8 cellular contexts compared by ENCODE assay signal in genomic region chr1:12615166-12615915, GRCh38. TPM values are rescaled to one million over a fixed set of nuclear protein-coding genes. Genes with fewer than 3 reads are reported as not detected.
DNase-seq lines count a peak whose midpoint lies in the region; ATAC-seq, FAIRE-seq and TF ChIP-seq lines count a peak whose summit lies in the region.

No MANE protein-coding gene starts in this region.

- H3K9me1 ChIP-seq in K562 (ENCODE audit: control insufficient read depth, insufficient read depth, low read length), result no peaks in the 10 kb centered on the region

- WGBS in K562 (ENCODE audit: insufficient coverage, low coverage, missing lambda C conversion rate), result 11% methylated on average over 13 of the region's 13 CpGs
- 32% methylated on average over 11 of the region's 13 CpGs for WGBS in mesenchymal stem cell
- WGBS in urinary bladder, result 22% methylated on average over 13 of the region's 13 CpGs

- DNase-seq in Right ventricle myocardium superior (no peak), left cardiac atrium (no peak), K562 (ENCODE audit: extremely low read depth in 1 of 4, low spot score in 3 of 4) (no peak), mesenchymal stem cell (no peak), HCEC 1CT (no peak), HuH-7.5 (ENCODE audit: low spot score) (no peak)

- H4K8ac ChIP-seq in mesenchymal stem cell (ENCODE audit: low read length), result no peak overlapping the region

- FAIRE-seq in K562 (lab: Jason Lieb, UNC), result peak; percentile 55

- H3K23ac ChIP-seq in mesenchymal stem cell (ENCODE audit: low read length in 2 of 2), result no peak overlapping the region

- no peak overlapping the region for H4K91ac ChIP-seq in mesenchymal stem cell (ENCODE audit: low read length)

- H3K36me3 ChIP-seq in K562 (ENCODE audit: control insufficient read depth, insufficient read depth, low read length), result peaks cover 49% of the 10 kb centered on the region
- peaks cover 0 to 9% of the 10 kb centered on the region in 2 experiments for H3K36me3 ChIP-seq in mesenchymal stem cell (ENCODE audit: control insufficient read depth in 1 of 2, insufficient read depth in 2 of 2, low read depth in 1 of 2, low read length in 2 of 2)
- no peaks in the 10 kb centered on the region for H3K36me3 ChIP-seq in urinary bladder (ENCODE audit: insufficient read depth)

- H2BK15ac ChIP-seq in mesenchymal stem cell (ENCODE audit: low read depth, poor library complexity, severe bottlenecking), result no peak overlapping the region

- H2AK5ac ChIP-seq in mesenchymal stem cell (ENCODE audit: low read length, severe bottlenecking), result no peak overlapping the region

- H3K9me3 ChIP-seq in K562 (replicated peaks; ENCODE audit: control insufficient read depth, insufficient read depth, low read depth, low read length) (0 out of 2 replicates have a peak, but pooled peaks cover 2% of the 10 kb centered on the region), mesenchymal stem cell (ENCODE audit: control insufficient read depth, low read length) (no peaks in the 10 kb centered on the region)

- no peaks in the 10 kb centered on the region for H3K79me1 ChIP-seq in mesenchymal stem cell (replicated peaks; ENCODE audit: low read length, poor library complexity, severe bottlenecking)

- no peak for TF ChIP-seq POLR2A in K562 (conservative IDR thresholded peaks at IDR 0.05)

- H3K4ac ChIP-seq in mesenchymal stem cell (ENCODE audit: low read depth in 1 of 2, low read length in 2 of 2), result no peak overlapping the region

- H3K18ac ChIP-seq in mesenchymal stem cell (ENCODE audit: low read depth in 1 of 2, low read length in 2 of 2), result no peak overlapping the region

- H3K4me2 ChIP-seq in K562 (ENCODE audit: insufficient read depth, low read length) (peak overlapping the region; percentile 97), mesenchymal stem cell (ENCODE audit: low read length, poor library complexity, severe bottlenecking) (peak overlapping the region; percentile 93)

- CTCF ChIA-PET in K562 (lab: Yijun Ruan, JAX; ENCODE audit: low intra/inter-chr PET ratio), result no interaction called here

- peaks cover 23 to 37% of the 10 kb centered on the region in 2 experiments for H3K4me1 ChIP-seq in K562 (replicated peaks in 1 of 2; ENCODE audit: control insufficient read depth in 2 of 2, insufficient read depth in 2 of 2, low read length in 2 of 2)
- peaks cover 35% of the 10 kb centered on the region for H3K4me1 ChIP-seq in mesenchymal stem cell (ENCODE audit: control insufficient read depth, insufficient read depth, low read depth, low read length)
- peaks cover 2% of the 10 kb centered on the region for H3K4me1 ChIP-seq in urinary bladder (ENCODE audit: insufficient read depth)

- H4K20me1 ChIP-seq in K562 (replicated peaks; ENCODE audit: control insufficient read depth, insufficient read depth, low read length), result 0 out of 2 replicates have a peak, but pooled peaks cover 5% of the 10 kb centered on the region

- peak overlapping the region; percentile 71 for H3K4me3 ChIP-seq in K562
- H3K4me3 ChIP-seq in mesenchymal stem cell (ENCODE audit: insufficient read depth in 1 of 2, low read depth in 1 of 2, low read length in 2 of 2), result peak overlapping the region in 1 of 2 experiments; percentile 83
- H3K4me3 ChIP-seq in urinary bladder (ENCODE audit: low read depth, low read length), result peak overlapping the region; percentile 69

- H3K27ac ChIP-seq in K562 (ENCODE audit: extremely low read depth, low read depth, low read length) (peak overlapping the region; percentile 94), mesenchymal stem cell (ENCODE audit: low read length, poor library complexity, severe bottlenecking) (no peak overlapping the region), urinary bladder (ENCODE audit: low read depth) (peak overlapping the region; percentile 96)

- no peak overlapping the region for H3K14ac ChIP-seq in mesenchymal stem cell (ENCODE audit: low read length in 2 of 2)

- no peak for TF ChIP-seq EP300 in K562 (IDR thresholded peaks at IDR 0.05; ENCODE audit: low read length)

- no peak overlapping the region for H2BK120ac ChIP-seq in mesenchymal stem cell (ENCODE audit: low read depth, low read length)

- no peak for TF ChIP-seq CTCF in K562 (IDR thresholded peaks at IDR 0.05 in 2 of 3, conservative IDR thresholded peaks at IDR 0.05 in 1 of 3; ENCODE audit: insufficient read depth in 2 of 3, low read depth in 1 of 3, low read length in 3 of 3)

- in situ Hi-C loops in K562 (cut with MboI), result loop anchor here (5.0 to 25.0 kb wide), 2 partner anchors 208 to 303 kb away; no protein-coding TSS in a partner anchor

- intact Hi-C loops in Right ventricle myocardium superior (cut with DNase I), result loop anchor here (5.0 kb wide), 2 partner anchors 138 to 208 kb away; no protein-coding TSS in a partner anchor
- intact Hi-C loops in left cardiac atrium (cut with DNase I), result loop anchor here (5.0 kb wide), 3 partner anchors 138 to 208 kb away; no protein-coding TSS in a partner anchor
- intact Hi-C loops in K562 (cut with micrococcal nuclease), result loop anchor here (5.0 kb wide), 2 partner anchors 88 to 138 kb away; no protein-coding TSS in a partner anchor

- H2BK5ac ChIP-seq in mesenchymal stem cell (ENCODE audit: low read depth, low read length, poor library complexity, severe bottlenecking), result no peak overlapping the region

- H3K9ac ChIP-seq in K562 (ENCODE audit: insufficient read depth in 1 of 2, low read depth in 2 of 2, low read length in 2 of 2), result peak overlapping the region; percentile 94 to 97
- H3K9ac ChIP-seq in mesenchymal stem cell (ENCODE audit: low read length), result peak overlapping the region; percentile 91

- TF ChIP-seq RAD21 in K562 (CRISPR knock-in tag; conservative IDR thresholded peaks at IDR 0.05 in 1 of 2, IDR thresholded peaks at IDR 0.05 in 1 of 2), result no peak

- H2AFZ ChIP-seq in K562 (ENCODE audit: low read depth, low read length) (peak overlapping the region; percentile 36; the same call in 1 of the 2 replicates), mesenchymal stem cell (ENCODE audit: low read depth, low read length) (no peak overlapping the region)

- POLR2A ChIA-PET in K562 (lab: Yijun Ruan, JAX), result interaction anchor here (0.6 to 4.1 kb wide), 11 partner anchors 9 to 706 kb away, joined by 3 to 24 read pairs (median 3); no protein-coding TSS in a partner anchor

- no TSS peak for BruUV-seq in K562 (replicated peaks; lab: Mats Ljungman, UMichigan)

- H3K27me3 ChIP-seq in K562 (ENCODE audit: control insufficient read depth in 2 of 2, insufficient read depth in 2 of 2, low read length in 2 of 2) (no peaks in the 10 kb centered on the region), mesenchymal stem cell (ENCODE audit: control insufficient read depth in 1 of 2, insufficient read depth in 1 of 2, low read length in 2 of 2) (peaks cover 0 to 32% of the 10 kb centered on the region in 2 experiments)

- peak; percentile 0 for ATAC-seq in Right ventricle myocardium superior (ENCODE audit: poor library complexity)
- no peak for ATAC-seq in left cardiac atrium
- ATAC-seq in K562, result no peak
- no peak for ATAC-seq in esophagus mucosa

- peaks cover 98% of the 10 kb centered on the region for H3K79me2 ChIP-seq in K562 (ENCODE audit: control insufficient read depth, insufficient read depth, low read length)

- H2BK12ac ChIP-seq in mesenchymal stem cell (ENCODE audit: low read length in 2 of 2), result no peak overlapping the region

RNA-seq across cellular contexts. Expression of gene DHRS3, which starts 2.7 kb away (rescaled TPM):
- total RNA-seq in Right ventricle myocardium superior (84.7 TPM), left cardiac atrium (100 to 1,000 TPM in 1 of 2 donors, 10 to 100 TPM in 1; 74.3 to 106 TPM), K562 (2014; rRNA removed) (62.3 and 67.3 TPM in 2 replicates), K562 (2014; rRNA removed; fragmentation: Illumina TruSeq; extraction: Trizol) (37.6 and 43.5 TPM in 2 replicates), K562 (2015; rRNA removed; fragmentation: Illumina TruSeq; extraction: Trizol) (58.7 and 60.6 TPM in 2 replicates), K562 (2021) (109 and 116 TPM in 2 replicates), urinary bladder (83.2 TPM), esophagus mucosa (116 TPM)
- 74.0 and 164 TPM in 2 replicates for total RNA-seq in K562 (2011; cell fraction: chromatin; rRNA removed; ENCODE audit: low replicate concordance)
- total RNA-seq in K562 (2011; cell fraction: nucleolus; rRNA removed), result 181 and 211 TPM in 2 replicates
- total RNA-seq in K562 (2011; cell fraction: nucleoplasm; rRNA removed), result 160 and 179 TPM in 2 replicates
- polyA plus RNA-seq in K562 (2011; rRNA removed) (58.7 and 66.5 TPM in 2 replicates), K562 (2014; fragmentation: Illumina TruSeq; extraction: Trizol) (39.4 and 46.3 TPM in 2 replicates), K562 (2014; fragmentation: Nextera tagmentation; extraction: Ambion mirVana) (10 to 100 TPM; 21.0 to 80.0 TPM), K562 (2014; rRNA removed) (57.0 and 59.6 TPM in 2 replicates), urinary bladder (62.1 TPM)
- polyA plus RNA-seq in K562 (2011; cell fraction: cytosol; rRNA removed), result 72.1 and 104 TPM in 2 replicates
- polyA plus RNA-seq in K562 (2011; cell fraction: nucleus; rRNA removed), result 71.2 and 105 TPM in 2 replicates
- 35.6 and 41.5 TPM in 2 replicates for polyA plus RNA-seq in K562 (2012)
- 101 and 181 TPM in 2 replicates for polyA minus RNA-seq in K562 (2011; rRNA and poly(A)+ RNA removed)
- 117 and 156 TPM in 2 replicates for polyA minus RNA-seq in K562 (2011; cell fraction: cytosol; rRNA and poly(A)+ RNA removed)
- polyA minus RNA-seq in K562 (2011; cell fraction: nucleus; rRNA and poly(A)+ RNA removed), result 40.9 and 42.4 TPM in 2 replicates
- polyA plus RNA-seq in mesenchymal stem cell (2013, experiment 1 of 2), result 0.30 TPM
- 0.34 TPM for polyA plus RNA-seq in mesenchymal stem cell (2013, experiment 2 of 2)

RNA-seq across cellular contexts. Expression of gene AADACL4, which starts 28.5 kb away (rescaled TPM):
- total RNA-seq in Right ventricle myocardium superior (not detected), left cardiac atrium (not detected), K562 (2014; rRNA removed) (not detected in 2 replicates), K562 (2014; rRNA removed; fragmentation: Illumina TruSeq; extraction: Trizol) (not detected in 2 replicates), K562 (2015; rRNA removed; fragmentation: Illumina TruSeq; extraction: Trizol) (not detected in 2 replicates), K562 (2021) (not detected in 2 replicates), urinary bladder (0.37 TPM), esophagus mucosa (not detected)
- not detected in 2 replicates for total RNA-seq in K562 (2011; cell fraction: chromatin; rRNA removed; ENCODE audit: low replicate concordance)
- total RNA-seq in K562 (2011; cell fraction: nucleolus; rRNA removed), result not detected in 2 replicates
- total RNA-seq in K562 (2011; cell fraction: nucleoplasm; rRNA removed), result not detected in 2 replicates
- polyA plus RNA-seq in K562 (2011; rRNA removed) (not detected in 2 replicates), K562 (2014; fragmentation: Illumina TruSeq; extraction: Trizol) (not detected in 2 replicates), K562 (2014; fragmentation: Nextera tagmentation; extraction: Ambion mirVana) (not detected), K562 (2014; rRNA removed) (not detected in 2 replicates), urinary bladder (not detected)
- not detected in 2 replicates for polyA plus RNA-seq in K562 (2011; cell fraction: cytosol; rRNA removed)
- polyA plus RNA-seq in K562 (2011; cell fraction: nucleus; rRNA removed), result not detected in 2 replicates
- polyA plus RNA-seq in K562 (2012), result not detected in 2 replicates
- not detected in 2 replicates for polyA minus RNA-seq in K562 (2011; rRNA and poly(A)+ RNA removed)
- polyA minus RNA-seq in K562 (2011; cell fraction: cytosol; rRNA and poly(A)+ RNA removed), result not detected in 2 replicates
- not detected in 2 replicates for polyA minus RNA-seq in K562 (2011; cell fraction: nucleus; rRNA and poly(A)+ RNA removed)
- not detected for polyA plus RNA-seq in mesenchymal stem cell (2013, experiment 1 of 2)
- not detected for polyA plus RNA-seq in mesenchymal stem cell (2013, experiment 2 of 2)
